Comparison of ENCODE assay signal across 8 cellular contexts in genomic region chr18:76450452-76450851, GRCh38. TPM values are rescaled to one million over a fixed set of nuclear protein-coding genes. Genes with fewer than 3 reads are reported as not detected.
A peak's percentile ranks its signal among the peaks of the same experiment; 100 is the strongest.
DNase-seq lines count a peak whose midpoint lies in the region; FAIRE-seq and TF ChIP-seq lines count a peak whose summit lies in the region.
"Had no signal": no experiment of that assay in that cellular context is flagged by ENCODE, and none has a peak within 500 bp of the region (broad histone marks: within the 10 kb centered on the region; RNA-seq: fewer than 3 reads in every experiment).

No MANE protein-coding gene starts in this region.

- peaks cover 83% of the 10 kb centered on the region for H3K79me2 ChIP-seq in keratinocyte (ENCODE audit: control insufficient read depth, insufficient read depth, low read length)
- H3K79me2 ChIP-seq in MM.1S (ENCODE audit: low read length) = no peaks in the 10 kb centered on the region

- H3K27me3 ChIP-seq in HUES64 (ENCODE audit: insufficient read depth, low read length) (peaks cover 32% of the 10 kb centered on the region), keratinocyte (ENCODE audit: control insufficient read depth, extremely low read depth, insufficient read depth, low read length) (no peaks in the 10 kb centered on the region), stomach smooth muscle (ENCODE audit: control insufficient read depth in 1 of 2, insufficient read depth in 2 of 2, low read length in 2 of 2) (no peaks in the 10 kb centered on the region), MM.1S (replicated peaks; ENCODE audit: insufficient read depth, low read length) (no peaks in the 10 kb centered on the region)

- in situ Hi-C loops in astrocyte of the cerebellum (cut with HindIII; ENCODE audit: low sequenced_read_pairs) = no loop called here

- H3K4me3 ChIP-seq in HUES64 (ENCODE audit: low read length) (peak overlapping the region; percentile 52), astrocyte of the cerebellum (ENCODE audit: low read depth, low read length) (peak overlapping the region; percentile 34), keratinocyte (ENCODE audit: control insufficient read depth in 2 of 3, extremely low read depth in 1 of 3, insufficient read depth in 2 of 3, low read depth in 1 of 3, low read length in 3 of 3) (peak overlapping the region; percentile 31 to 62 (median 60)), stomach smooth muscle (ENCODE audit: low read length in 2 of 2) (peak overlapping the region; percentile 75 to 88), MM.1S (ENCODE audit: low read length) (no peak overlapping the region)

- H3K9me3 ChIP-seq in HUES64 (ENCODE audit: insufficient read depth, low read depth, low read length) (no peaks in the 10 kb centered on the region), keratinocyte (ENCODE audit: control insufficient read depth, low read depth, low read length) (no peaks in the 10 kb centered on the region), stomach smooth muscle (ENCODE audit: control insufficient read depth in 2 of 2, low read length in 2 of 2) (no peaks in the 10 kb centered on the region), MM.1S (replicated peaks; ENCODE audit: insufficient read depth, low read length) (no peaks in the 10 kb centered on the region)
- H3K9me3 ChIP-seq: mucosa of descending colon had no signal

- H4K20me1 ChIP-seq in keratinocyte (ENCODE audit: control insufficient read depth, extremely low read depth, insufficient read depth, low read length) = peaks cover 10% of the 10 kb centered on the region
- H4K20me1 ChIP-seq in MM.1S (ENCODE audit: insufficient read depth, low read length) = no peaks in the 10 kb centered on the region

- peaks cover 2% of the 10 kb centered on the region for H3K9me1 ChIP-seq in keratinocyte (ENCODE audit: control insufficient read depth, extremely low read depth, insufficient read depth, low read length)

- H3K27ac ChIP-seq in HUES64 (ENCODE audit: low read depth, low read length) = peak overlapping the region; percentile 10; the same call in 1 of the 2 replicates
- peak overlapping the region; percentile 78 for H3K27ac ChIP-seq in keratinocyte (ENCODE audit: control insufficient read depth, insufficient read depth, low read length)
- peak overlapping the region; percentile 91 for H3K27ac ChIP-seq in stomach smooth muscle (ENCODE audit: low read length)
- H3K27ac ChIP-seq in MM.1S (ENCODE audit: low read length) = no peak overlapping the region

- peak; percentile 44 for FAIRE-seq in keratinocyte (lab: Jason Lieb, UNC)

- dilution Hi-C loops in keratinocyte (cut with MboI; ENCODE audit: extremely low pct_ligation_motif_present, low sequenced_read_pairs) = no loop called here

- H3K4me1 ChIP-seq in HUES64 (ENCODE audit: insufficient read depth, low read length) = peaks cover 52% of the 10 kb centered on the region
- peaks cover 21% of the 10 kb centered on the region for H3K4me1 ChIP-seq in keratinocyte (ENCODE audit: control insufficient read depth, extremely low read depth, insufficient read depth, low read length)
- peaks cover 54% of the 10 kb centered on the region for H3K4me1 ChIP-seq in stomach smooth muscle (ENCODE audit: control insufficient read depth, insufficient read depth, low read length)
- no peaks in the 10 kb centered on the region for H3K4me1 ChIP-seq in MM.1S (ENCODE audit: low read length)

- no peaks in the 10 kb centered on the region for H3F3A ChIP-seq in MM.1S (ENCODE audit: insufficient read depth, low read length)

- no peaks in the 10 kb centered on the region for H3K9me2 ChIP-seq in MM.1S (replicated peaks; ENCODE audit: insufficient read depth, low read length)

- H3K4me2 ChIP-seq in keratinocyte (ENCODE audit: control insufficient read depth, extremely low read depth, insufficient read depth, low read depth, low read length) (peak overlapping the region; percentile 83), MM.1S (ENCODE audit: low read depth, low read length) (no peak overlapping the region)

- H3K9ac ChIP-seq in HUES64 (ENCODE audit: low read depth, low read length) (peak overlapping the region; percentile 67), keratinocyte (ENCODE audit: control insufficient read depth, extremely low read depth, insufficient read depth, low read length) (peak overlapping the region; percentile 84), stomach smooth muscle (ENCODE audit: low read length in 2 of 2) (peak overlapping the region; percentile 69 to 91), MM.1S (ENCODE audit: low read length) (no peak overlapping the region)

- no peak for TF ChIP-seq CTCF in astrocyte of the cerebellum (IDR thresholded peaks at IDR 0.05; ENCODE audit: low read depth, low read length, missing control alignments)
- TF ChIP-seq CTCF in keratinocyte (optimal IDR thresholded peaks at IDR 0.05 in 1 of 3, IDR thresholded peaks at IDR 0.05 in 1 of 3, conservative IDR thresholded peaks at IDR 0.05 in 1 of 3; ENCODE audit: extremely low read depth in 1 of 3, insufficient read depth in 2 of 3, low read length in 3 of 3) = no peak
- no peak for TF ChIP-seq CTCF in MM.1S (IDR thresholded peaks at IDR 0.05; ENCODE audit: low read length)

- DNase-seq in astrocyte of the cerebellum (ENCODE audit: low read depth) (peak; percentile 47), keratinocyte (ENCODE audit: low read depth, low spot score) (no peak), MM.1S (no peak), NCI-H1694 (lab: John Stamatoyannopoulos, UW) (no peak), epidermal melanocyte (ENCODE audit: insufficient read length, low spot score) (no peak)

- 27% methylated on average over 10 of the region's 10 CpGs for WGBS in HUES64

- H2AFZ ChIP-seq in keratinocyte (ENCODE audit: control insufficient read depth, low read length) (peak overlapping the region; percentile 88), MM.1S (ENCODE audit: low read length) (no peak overlapping the region)

- no peaks in the 10 kb centered on the region for H3K36me3 ChIP-seq in HUES64 (ENCODE audit: insufficient read depth, low read length)
- peaks cover 0 to 3% of the 10 kb centered on the region in 2 experiments for H3K36me3 ChIP-seq in keratinocyte (ENCODE audit: control insufficient read depth in 2 of 2, extremely low read depth in 1 of 2, insufficient read depth in 2 of 2, low read length in 2 of 2)
- H3K36me3 ChIP-seq in stomach smooth muscle (ENCODE audit: control insufficient read depth in 2 of 2, insufficient read depth in 2 of 2, low read length in 2 of 2) = no peaks in the 10 kb centered on the region
- H3K36me3 ChIP-seq in MM.1S (replicated peaks; ENCODE audit: insufficient read depth, low read length) = no peaks in the 10 kb centered on the region

RNA-seq across cellular contexts. Expression of gene ZNF516, which starts 44.6 kb away (rescaled TPM):
- polyA plus RNA-seq in HUES64 (2013, experiment 1 of 2) = 14.7 TPM
- 25.5 TPM for polyA plus RNA-seq in HUES64 (2013, experiment 2 of 2)
- 7.4 to 9.3 TPM (median 9.2 TPM) in 3 replicates for polyA plus RNA-seq in keratinocyte
- 5.9 TPM for polyA plus RNA-seq in keratinocyte (2011; ENCODE audit: low read depth)
- 5.2 and 5.6 TPM in 2 replicates for polyA plus RNA-seq in keratinocyte (2011; cell fraction: cytosol; rRNA removed)
- 27.0 and 30.5 TPM in 2 replicates for polyA plus RNA-seq in keratinocyte (2011; cell fraction: nucleus; rRNA removed)
- polyA plus RNA-seq in keratinocyte (2012; ENCODE audit: low replicate concordance) = 14.0 and 14.2 TPM in 2 replicates
- polyA minus RNA-seq in keratinocyte = 11.8 to 25.9 TPM (median 20.6 TPM) in 3 replicates
- 16.7 TPM for polyA minus RNA-seq in keratinocyte (2011; cell fraction: cytosol; rRNA and poly(A)+ RNA removed)
- 30.6 and 40.4 TPM in 2 replicates for polyA minus RNA-seq in keratinocyte (2011; cell fraction: nucleus; rRNA and poly(A)+ RNA removed)
